In the genomic region with DNA sequence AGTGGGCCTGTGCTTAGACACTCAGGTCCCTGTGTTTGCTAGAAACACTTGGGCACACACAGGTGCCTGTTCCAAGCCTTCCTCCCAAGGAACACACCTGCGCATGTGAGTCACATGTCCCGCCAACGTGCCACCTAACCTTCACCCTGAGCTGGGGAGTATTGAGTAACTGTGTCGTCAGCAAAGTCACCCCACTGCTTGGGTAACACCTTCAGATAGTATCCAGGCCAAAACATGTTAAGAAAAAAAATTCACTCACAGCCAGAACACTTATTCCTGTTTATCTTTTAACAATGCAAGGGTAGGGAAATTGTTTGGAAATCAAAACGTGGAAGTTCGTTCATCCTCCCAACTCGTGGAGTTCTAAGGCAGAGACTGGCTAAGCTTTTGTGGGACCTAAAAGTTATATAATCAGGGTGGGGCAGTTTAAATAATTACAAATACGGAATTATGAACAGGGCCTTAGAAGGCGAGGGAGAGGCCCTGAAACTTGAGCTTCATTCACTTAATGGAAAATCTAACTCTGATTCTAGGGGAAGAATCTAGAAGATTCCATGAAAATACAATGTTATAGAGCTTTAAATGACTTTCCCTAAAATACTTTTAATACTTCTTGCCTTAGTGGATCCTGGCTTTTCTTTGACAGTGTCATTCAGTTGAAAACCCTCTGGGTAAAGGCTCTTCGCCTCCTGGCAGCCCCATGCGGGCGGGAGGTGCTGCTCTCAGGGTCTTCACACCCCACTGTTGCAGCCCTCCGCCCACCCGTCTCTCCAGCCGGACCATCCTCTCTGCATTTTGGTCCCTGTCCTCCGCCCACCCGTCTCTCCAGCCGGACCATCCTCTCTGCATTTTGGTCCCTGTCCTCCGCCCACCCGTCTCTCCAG, we compare ENCODE assay signal across 8 cellular contexts. TPM values are rescaled to one million over a fixed set of nuclear protein-coding genes. Genes with fewer than 3 reads are reported as not detected.
A peak's percentile ranks its signal among the peaks of the same experiment; 100 is the strongest.
DNase-seq lines count a peak whose midpoint lies in the region; ATAC-seq, FAIRE-seq and TF ChIP-seq lines count a peak whose summit lies in the region.

No MANE protein-coding gene starts in this region.

- peaks cover 0 to 60% (median 12%) of the 10 kb centered on the region in 3 experiments for H3K27me3 ChIP-seq in neuronal stem cell (ENCODE audit: control insufficient read depth in 3 of 3, insufficient read depth in 3 of 3, low read depth in 1 of 3, low read length in 3 of 3)

- no peaks in the 10 kb centered on the region for H3K36me3 ChIP-seq in neuronal stem cell (replicated peaks in 1 of 2; ENCODE audit: control insufficient read depth in 2 of 2, insufficient read depth in 2 of 2, low read length in 2 of 2)

- no peak for TF ChIP-seq POLR2A in erythroblast (IDR thresholded peaks at IDR 0.05; ENCODE audit: low read length)

- no peak overlapping the region for H2BK120ac ChIP-seq in neuronal stem cell (ENCODE audit: low read depth, low read length)

- no peaks in the 10 kb centered on the region for H3K79me1 ChIP-seq in neuronal stem cell (ENCODE audit: low read depth, low read length)

- no peak overlapping the region for H2BK12ac ChIP-seq in neuronal stem cell (ENCODE audit: low read length)

- intact Hi-C loops in posterior vena cava (cut with DNase I), result no loop called here

- H3K4me3 ChIP-seq in GM12865 (ENCODE audit: low read depth, low read length) (no peak overlapping the region), neuronal stem cell (ENCODE audit: low read length in 2 of 2) (no peak overlapping the region)

- no peak overlapping the region for H3K4ac ChIP-seq in neuronal stem cell (ENCODE audit: low read length)

- ATAC-seq in GM18861 (IDR thresholded peaks at IDR 0.05; ENCODE audit: unreplicated experiment), result no peak
- ATAC-seq in HG03135 (IDR thresholded peaks at IDR 0.05; ENCODE audit: unreplicated experiment), result no peak

- H2BK5ac ChIP-seq in neuronal stem cell (ENCODE audit: low read length), result no peak overlapping the region

- no peak overlapping the region for H3K18ac ChIP-seq in neuronal stem cell (ENCODE audit: low read length)

- no CpG with 5 or more reads among the region's 20 CpGs for WGBS in neuronal stem cell (ENCODE audit: extremely low coverage in 2 of 2, insufficient read length in 2 of 2, insufficient replicate concordance in 1 of 2), 2 donors

- H2AFZ ChIP-seq in neuronal stem cell (ENCODE audit: low read length), result peak overlapping the region; percentile 23

- no peak overlapping the region for H3K23ac ChIP-seq in neuronal stem cell (ENCODE audit: low read depth, low read length, poor library complexity)

- no peak for TF ChIP-seq CTCF in GM12865 (IDR thresholded peaks at IDR 0.05; ENCODE audit: insufficient read depth, low read depth, low read length, missing control alignments)

- no peak overlapping the region for H4K91ac ChIP-seq in neuronal stem cell (ENCODE audit: low read depth, low read length, poor library complexity)

- peak; percentile 12 for DNase-seq in GM12865 (ENCODE audit: low read depth)
- DNase-seq in activated CD4-positive, alpha-beta T cell treated with anti-CD3 and anti-CD28 coated beads, Interleukin-2, amount 50 U/mL, for 4 hours, result peak; percentile 63 to 64
- peak; percentile 55 to 71 for DNase-seq in erythroblast (lab: John Stamatoyannopoulos, UW)
- DNase-seq in neuronal stem cell (ENCODE audit: low spot score), result no peak
- no peak for DNase-seq in urothelium cell line (ENCODE audit: low spot score)
- no peak for DNase-seq in posterior vena cava (ENCODE audit: low spot score)

- no peak overlapping the region for H3K27ac ChIP-seq in neuronal stem cell (replicated peaks; ENCODE audit: low read length)

- no peak overlapping the region for H3K14ac ChIP-seq in neuronal stem cell (ENCODE audit: low read length)

- no peak overlapping the region for H4K8ac ChIP-seq in neuronal stem cell (ENCODE audit: low read depth, low read length)

- no peak overlapping the region for H2AK5ac ChIP-seq in neuronal stem cell (ENCODE audit: low read depth, low read length)

- FAIRE-seq in urothelium cell line (lab: Jason Lieb, UNC), result peak; percentile 13

- H2BK15ac ChIP-seq in neuronal stem cell (ENCODE audit: low read length), result no peak overlapping the region

- no peak overlapping the region for H3K4me2 ChIP-seq in neuronal stem cell (ENCODE audit: insufficient read depth, low read length, poor library complexity, severe bottlenecking)

- H3K4me1 ChIP-seq in neuronal stem cell (ENCODE audit: control insufficient read depth in 2 of 2, insufficient read depth in 1 of 2, low read depth in 1 of 2, low read length in 2 of 2), result peaks cover 0 to 3% of the 10 kb centered on the region in 2 donors

- no peak overlapping the region for H3K9ac ChIP-seq in neuronal stem cell (ENCODE audit: low read depth, low read length, poor library complexity)

- peaks cover 0 to 4% of the 10 kb centered on the region in 2 donors for H3K9me3 ChIP-seq in neuronal stem cell (replicated peaks in 1 of 2; ENCODE audit: control insufficient read depth in 2 of 2, insufficient read depth in 1 of 2, low read depth in 1 of 2, low read length in 2 of 2)

RNA-seq across cellular contexts. Expression of a gene that starts 30.3 kb away (rescaled TPM):
- 26.7 TPM for polyA plus RNA-seq in neuronal stem cell (2013, experiment 1 of 2)
- 26.2 TPM for polyA plus RNA-seq in neuronal stem cell (2013, experiment 2 of 2)
- total RNA-seq in posterior vena cava, result 10 to 100 TPM; 31.9 to 40.1 TPM

RNA-seq across cellular contexts. Expression of a gene that starts 31.5 kb away (rescaled TPM):
- polyA plus RNA-seq in neuronal stem cell (2013, experiment 1 of 2), result 74.9 TPM
- 74.2 TPM for polyA plus RNA-seq in neuronal stem cell (2013, experiment 2 of 2)
- 10 to 100 TPM; 10.1 to 12.8 TPM for total RNA-seq in posterior vena cava

Comparison
In these comparisons a context has a peak if more than half of its experiments do, and no peak if none do; other contexts are left out.
1. DNase-seq: peak in GM12865 (single experiment), activated CD4-positive, alpha-beta T cell treated with anti-CD3 and anti-CD28 coated beads, Interleukin-2, amount 50 U/mL, for 4 hours (2 of 2) and erythroblast (2 of 2); none in neuronal stem cell (single experiment), urothelium cell line (single experiment) and posterior vena cava (single experiment).